1 cellular context compared by ENCODE assay signal in the genomic region with DNA sequence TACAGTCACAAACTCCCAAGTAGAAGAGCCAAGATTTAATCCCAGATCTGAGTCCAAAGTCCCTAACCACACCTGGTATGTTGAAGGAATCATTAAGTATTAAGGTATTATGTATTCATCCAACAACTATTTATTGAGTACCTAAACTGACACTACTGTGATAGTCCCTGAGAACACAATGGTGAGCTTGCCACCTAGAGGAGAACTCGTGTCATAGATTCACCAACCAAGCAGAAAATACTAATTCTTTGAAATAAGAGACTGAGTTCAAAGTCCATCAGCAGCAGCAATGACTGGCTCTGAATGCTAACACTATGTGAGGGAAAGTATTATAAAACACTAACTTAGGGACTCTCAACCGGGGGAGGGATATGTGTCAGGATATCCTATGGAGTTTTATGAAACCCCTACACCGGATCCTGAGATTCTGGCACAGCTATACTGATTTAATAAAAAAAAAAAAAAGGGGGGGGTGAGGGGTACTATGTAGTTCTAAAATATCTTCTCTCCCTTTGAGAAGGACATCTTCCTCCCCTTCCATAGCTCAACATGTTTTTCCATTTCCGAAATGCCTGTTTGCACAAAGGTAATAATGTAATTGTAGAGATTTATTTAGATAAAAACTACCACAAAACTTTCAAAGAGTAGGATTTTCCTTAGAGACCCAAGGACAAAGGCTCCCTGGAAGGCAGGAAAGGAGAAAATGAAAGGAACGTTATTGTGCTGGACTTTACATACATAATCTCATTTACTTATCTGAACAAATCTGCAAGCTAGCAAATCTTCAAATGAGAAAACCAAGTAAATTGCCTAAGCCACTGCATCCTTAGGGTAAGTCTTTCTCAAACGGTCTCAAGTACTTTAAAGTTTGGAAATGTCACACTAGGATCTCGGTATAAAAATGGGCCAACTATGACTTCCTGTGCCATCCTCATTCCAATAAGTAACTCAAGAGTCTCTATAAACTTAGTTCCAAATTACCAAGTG.
A peak's percentile ranks its signal among the peaks of the same experiment; 100 is the strongest.
TF ChIP-seq lines count a peak whose summit lies in the region.

No MANE protein-coding gene starts in this region.

TF ChIP-seq in H1, 55 proteins besides CTCF, POLR2A, EP300 and RAD21:
- TF ChIP-seq CREB1 (IDR thresholded peaks at IDR 0.05) = 0 out of 2 replicates have a peak, but pooled peaks have one; percentile 22
- 0 out of 4 replicates have a peak, but pooled peaks of 1 of the 2 experiments have one; percentile 31 for TF ChIP-seq SIN3A (conservative IDR thresholded peaks at IDR 0.05 in 1 of 2, IDR thresholded peaks at IDR 0.05 in 1 of 2; ENCODE audit: low read depth in 1 of 2, low read length in 2 of 2)
- no peak for TF ChIP-seq POLR2AphosphoS5 (IDR thresholded peaks at IDR 0.05; ENCODE audit: low read depth, low read length)
- no peak for TF ChIP-seq USF2 (IDR thresholded peaks at IDR 0.05; ENCODE audit: low read length)
- no peak for TF ChIP-seq YY1 (IDR thresholded peaks at IDR 0.05; ENCODE audit: low read depth, low read length)
- no peak for TF ChIP-seq PHF8 (conservative IDR thresholded peaks at IDR 0.05; ENCODE audit: low read depth, low read length)
- TF ChIP-seq CHD7 (IDR thresholded peaks at IDR 0.05; ENCODE audit: insufficient replicate concordance, low read length) = no peak
- TF ChIP-seq TEAD4 (IDR thresholded peaks at IDR 0.05; ENCODE audit: low read depth, low read length) = no peak
